1 cellular context compared by ENCODE assay signal in the genomic region with DNA sequence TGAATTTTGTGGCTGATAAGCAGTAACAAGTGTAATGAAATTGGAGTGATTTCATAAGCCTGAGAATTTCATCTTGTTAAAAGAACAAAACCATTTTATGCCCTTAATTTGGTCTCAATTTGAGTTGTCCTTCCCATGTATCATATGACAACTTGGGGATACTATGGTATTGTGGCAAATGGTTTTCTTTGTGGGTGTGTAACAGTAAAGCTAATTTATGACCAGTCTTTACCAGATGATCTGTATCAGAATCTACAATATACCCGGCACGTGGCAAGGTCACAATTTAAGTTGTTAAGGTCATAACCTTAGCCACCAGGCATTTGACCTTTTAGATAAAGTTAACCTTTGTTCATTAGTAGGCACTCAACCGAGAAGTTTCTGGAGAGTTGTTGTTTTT.
TF ChIP-seq lines count a peak whose summit lies in the region.

No MANE protein-coding gene starts in this region.

TF ChIP-seq in HEK293, 187 proteins besides CTCF, POLR2A, EP300 and RAD21 (continued from another document and continues in another):
- TF ChIP-seq, protein P1, sequence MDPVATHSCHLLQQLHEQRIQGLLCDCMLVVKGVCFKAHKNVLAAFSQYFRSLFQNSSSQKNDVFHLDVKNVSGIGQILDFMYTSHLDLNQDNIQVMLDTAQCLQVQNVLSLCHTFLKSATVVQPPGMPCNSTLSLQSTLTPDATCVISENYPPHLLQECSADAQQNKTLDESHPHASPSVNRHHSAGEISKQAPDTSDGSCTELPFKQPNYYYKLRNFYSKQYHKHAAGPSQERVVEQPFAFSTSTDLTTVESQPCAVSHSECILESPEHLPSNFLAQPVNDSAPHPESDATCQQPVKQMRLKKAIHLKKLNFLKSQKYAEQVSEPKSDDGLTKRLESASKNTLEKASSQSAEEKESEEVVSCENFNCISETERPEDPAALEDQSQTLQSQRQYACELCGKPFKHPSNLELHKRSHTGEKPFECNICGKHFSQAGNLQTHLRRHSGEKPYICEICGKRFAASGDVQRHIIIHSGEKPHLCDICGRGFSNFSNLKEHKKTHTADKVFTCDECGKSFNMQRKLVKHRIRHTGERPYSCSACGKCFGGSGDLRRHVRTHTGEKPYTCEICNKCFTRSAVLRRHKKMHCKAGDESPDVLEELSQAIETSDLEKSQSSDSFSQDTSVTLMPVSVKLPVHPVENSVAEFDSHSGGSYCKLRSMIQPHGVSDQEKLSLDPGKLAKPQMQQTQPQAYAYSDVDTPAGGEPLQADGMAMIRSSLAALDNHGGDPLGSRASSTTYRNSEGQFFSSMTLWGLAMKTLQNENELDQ (tag by site-specific recombination; IDR thresholded peaks at IDR 0.05; ENCODE audit: low read depth) = peak; percentile 81; the same call in 1 of the 2 replicates
- TF ChIP-seq ZNF416 (tag by site-specific recombination; IDR thresholded peaks at IDR 0.05) (no peak), ZNF521 (tag by site-specific recombination; IDR thresholded peaks at IDR 0.05) (no peak), MYNN (tag by site-specific recombination; IDR thresholded peaks at IDR 0.05; ENCODE audit: borderline replicate concordance) (no peak), ZNF626 (tag by site-specific recombination; IDR thresholded peaks at IDR 0.05) (no peak), BCL11B (tag by site-specific recombination; IDR thresholded peaks at IDR 0.05; ENCODE audit: low read depth) (no peak), ZNF555 (tag by site-specific recombination; conservative IDR thresholded peaks at IDR 0.05) (no peak), ZNF23 (tag by site-specific recombination; IDR thresholded peaks at IDR 0.05; ENCODE audit: borderline replicate concordance) (no peak), ZNF133 (tag by site-specific recombination; IDR thresholded peaks at IDR 0.05) (no peak), ZNF707 (tag by site-specific recombination; IDR thresholded peaks at IDR 0.05) (no peak), ZSCAN30 (tag by site-specific recombination; IDR thresholded peaks at IDR 0.05) (peak; percentile 95), ZNF394 (tag by site-specific recombination; IDR thresholded peaks at IDR 0.05; ENCODE audit: borderline replicate concordance) (peak; percentile 46; the same call in 1 of the 2 replicates), ZNF157 (tag by site-specific recombination; IDR thresholded peaks at IDR 0.05) (no peak), ZNF426 (tag by site-specific recombination; IDR thresholded peaks at IDR 0.05) (no peak), WT1 (tag by site-specific recombination; IDR thresholded peaks at IDR 0.05) (peak; percentile 84), ZNF211 (tag by site-specific recombination; IDR thresholded peaks at IDR 0.05; ENCODE audit: low read depth) (no peak), ZNF548 (tag by site-specific recombination; IDR thresholded peaks at IDR 0.05) (no peak), ZNF423 (tag by site-specific recombination; IDR thresholded peaks at IDR 0.05) (peak; percentile 40; the same call in 1 of the 2 replicates), ZNF433 (tag by site-specific recombination; IDR thresholded peaks at IDR 0.05; ENCODE audit: low read depth) (no peak), HOXC10 (CRISPR knock-in tag; IDR thresholded peaks at IDR 0.05) (no peak), ZNF530 (tag by site-specific recombination; IDR thresholded peaks at IDR 0.05; ENCODE audit: low read depth) (no peak), ZNF660 (tag by site-specific recombination; IDR thresholded peaks at IDR 0.05) (no peak), ZNF324 (tag by site-specific recombination; IDR thresholded peaks at IDR 0.05) (peak; percentile 65), ZXDB (tag by site-specific recombination; IDR thresholded peaks at IDR 0.05) (peak; percentile 97), ZNF658 (tag by site-specific recombination; IDR thresholded peaks at IDR 0.05) (no peak), ZNF121 (tag by site-specific recombination; IDR thresholded peaks at IDR 0.05) (no peak), OVOL3 (tag by site-specific recombination; IDR thresholded peaks at IDR 0.05) (peak; percentile 82)
- TF ChIP-seq, protein P2, sequence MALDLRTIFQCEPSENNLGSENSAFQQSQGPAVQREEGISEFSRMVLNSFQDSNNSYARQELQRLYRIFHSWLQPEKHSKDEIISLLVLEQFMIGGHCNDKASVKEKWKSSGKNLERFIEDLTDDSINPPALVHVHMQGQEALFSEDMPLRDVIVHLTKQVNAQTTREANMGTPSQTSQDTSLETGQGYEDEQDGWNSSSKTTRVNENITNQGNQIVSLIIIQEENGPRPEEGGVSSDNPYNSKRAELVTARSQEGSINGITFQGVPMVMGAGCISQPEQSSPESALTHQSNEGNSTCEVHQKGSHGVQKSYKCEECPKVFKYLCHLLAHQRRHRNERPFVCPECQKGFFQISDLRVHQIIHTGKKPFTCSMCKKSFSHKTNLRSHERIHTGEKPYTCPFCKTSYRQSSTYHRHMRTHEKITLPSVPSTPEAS (tag by site-specific recombination; IDR thresholded peaks at IDR 0.05) = peak; percentile 88
- TF ChIP-seq, protein P3, sequence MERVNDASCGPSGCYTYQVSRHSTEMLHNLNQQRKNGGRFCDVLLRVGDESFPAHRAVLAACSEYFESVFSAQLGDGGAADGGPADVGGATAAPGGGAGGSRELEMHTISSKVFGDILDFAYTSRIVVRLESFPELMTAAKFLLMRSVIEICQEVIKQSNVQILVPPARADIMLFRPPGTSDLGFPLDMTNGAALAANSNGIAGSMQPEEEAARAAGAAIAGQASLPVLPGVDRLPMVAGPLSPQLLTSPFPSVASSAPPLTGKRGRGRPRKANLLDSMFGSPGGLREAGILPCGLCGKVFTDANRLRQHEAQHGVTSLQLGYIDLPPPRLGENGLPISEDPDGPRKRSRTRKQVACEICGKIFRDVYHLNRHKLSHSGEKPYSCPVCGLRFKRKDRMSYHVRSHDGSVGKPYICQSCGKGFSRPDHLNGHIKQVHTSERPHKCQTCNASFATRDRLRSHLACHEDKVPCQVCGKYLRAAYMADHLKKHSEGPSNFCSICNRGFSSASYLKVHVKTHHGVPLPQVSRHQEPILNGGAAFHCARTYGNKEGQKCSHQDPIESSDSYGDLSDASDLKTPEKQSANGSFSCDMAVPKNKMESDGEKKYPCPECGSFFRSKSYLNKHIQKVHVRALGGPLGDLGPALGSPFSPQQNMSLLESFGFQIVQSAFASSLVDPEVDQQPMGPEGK (tag by site-specific recombination; IDR thresholded peaks at IDR 0.05) = no peak
- TF ChIP-seq, protein P4, sequence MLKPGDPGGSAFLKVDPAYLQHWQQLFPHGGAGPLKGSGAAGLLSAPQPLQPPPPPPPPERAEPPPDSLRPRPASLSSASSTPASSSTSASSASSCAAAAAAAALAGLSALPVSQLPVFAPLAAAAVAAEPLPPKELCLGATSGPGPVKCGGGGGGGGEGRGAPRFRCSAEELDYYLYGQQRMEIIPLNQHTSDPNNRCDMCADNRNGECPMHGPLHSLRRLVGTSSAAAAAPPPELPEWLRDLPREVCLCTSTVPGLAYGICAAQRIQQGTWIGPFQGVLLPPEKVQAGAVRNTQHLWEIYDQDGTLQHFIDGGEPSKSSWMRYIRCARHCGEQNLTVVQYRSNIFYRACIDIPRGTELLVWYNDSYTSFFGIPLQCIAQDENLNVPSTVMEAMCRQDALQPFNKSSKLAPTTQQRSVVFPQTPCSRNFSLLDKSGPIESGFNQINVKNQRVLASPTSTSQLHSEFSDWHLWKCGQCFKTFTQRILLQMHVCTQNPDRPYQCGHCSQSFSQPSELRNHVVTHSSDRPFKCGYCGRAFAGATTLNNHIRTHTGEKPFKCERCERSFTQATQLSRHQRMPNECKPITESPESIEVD (tag by site-specific recombination; IDR thresholded peaks at IDR 0.05) = peak; percentile 99
- TF ChIP-seq, protein P5, sequence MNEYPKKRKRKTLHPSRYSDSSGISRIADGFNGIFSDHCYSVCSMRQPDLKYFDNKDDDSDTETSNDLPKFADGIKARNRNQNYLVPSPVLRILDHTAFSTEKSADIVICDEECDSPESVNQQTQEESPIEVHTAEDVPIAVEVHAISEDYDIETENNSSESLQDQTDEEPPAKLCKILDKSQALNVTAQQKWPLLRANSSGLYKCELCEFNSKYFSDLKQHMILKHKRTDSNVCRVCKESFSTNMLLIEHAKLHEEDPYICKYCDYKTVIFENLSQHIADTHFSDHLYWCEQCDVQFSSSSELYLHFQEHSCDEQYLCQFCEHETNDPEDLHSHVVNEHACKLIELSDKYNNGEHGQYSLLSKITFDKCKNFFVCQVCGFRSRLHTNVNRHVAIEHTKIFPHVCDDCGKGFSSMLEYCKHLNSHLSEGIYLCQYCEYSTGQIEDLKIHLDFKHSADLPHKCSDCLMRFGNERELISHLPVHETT (tag by site-specific recombination; IDR thresholded peaks at IDR 0.05) = 0 out of 2 replicates have a peak, but pooled peaks have one; percentile 61
- TF ChIP-seq, protein P6, sequence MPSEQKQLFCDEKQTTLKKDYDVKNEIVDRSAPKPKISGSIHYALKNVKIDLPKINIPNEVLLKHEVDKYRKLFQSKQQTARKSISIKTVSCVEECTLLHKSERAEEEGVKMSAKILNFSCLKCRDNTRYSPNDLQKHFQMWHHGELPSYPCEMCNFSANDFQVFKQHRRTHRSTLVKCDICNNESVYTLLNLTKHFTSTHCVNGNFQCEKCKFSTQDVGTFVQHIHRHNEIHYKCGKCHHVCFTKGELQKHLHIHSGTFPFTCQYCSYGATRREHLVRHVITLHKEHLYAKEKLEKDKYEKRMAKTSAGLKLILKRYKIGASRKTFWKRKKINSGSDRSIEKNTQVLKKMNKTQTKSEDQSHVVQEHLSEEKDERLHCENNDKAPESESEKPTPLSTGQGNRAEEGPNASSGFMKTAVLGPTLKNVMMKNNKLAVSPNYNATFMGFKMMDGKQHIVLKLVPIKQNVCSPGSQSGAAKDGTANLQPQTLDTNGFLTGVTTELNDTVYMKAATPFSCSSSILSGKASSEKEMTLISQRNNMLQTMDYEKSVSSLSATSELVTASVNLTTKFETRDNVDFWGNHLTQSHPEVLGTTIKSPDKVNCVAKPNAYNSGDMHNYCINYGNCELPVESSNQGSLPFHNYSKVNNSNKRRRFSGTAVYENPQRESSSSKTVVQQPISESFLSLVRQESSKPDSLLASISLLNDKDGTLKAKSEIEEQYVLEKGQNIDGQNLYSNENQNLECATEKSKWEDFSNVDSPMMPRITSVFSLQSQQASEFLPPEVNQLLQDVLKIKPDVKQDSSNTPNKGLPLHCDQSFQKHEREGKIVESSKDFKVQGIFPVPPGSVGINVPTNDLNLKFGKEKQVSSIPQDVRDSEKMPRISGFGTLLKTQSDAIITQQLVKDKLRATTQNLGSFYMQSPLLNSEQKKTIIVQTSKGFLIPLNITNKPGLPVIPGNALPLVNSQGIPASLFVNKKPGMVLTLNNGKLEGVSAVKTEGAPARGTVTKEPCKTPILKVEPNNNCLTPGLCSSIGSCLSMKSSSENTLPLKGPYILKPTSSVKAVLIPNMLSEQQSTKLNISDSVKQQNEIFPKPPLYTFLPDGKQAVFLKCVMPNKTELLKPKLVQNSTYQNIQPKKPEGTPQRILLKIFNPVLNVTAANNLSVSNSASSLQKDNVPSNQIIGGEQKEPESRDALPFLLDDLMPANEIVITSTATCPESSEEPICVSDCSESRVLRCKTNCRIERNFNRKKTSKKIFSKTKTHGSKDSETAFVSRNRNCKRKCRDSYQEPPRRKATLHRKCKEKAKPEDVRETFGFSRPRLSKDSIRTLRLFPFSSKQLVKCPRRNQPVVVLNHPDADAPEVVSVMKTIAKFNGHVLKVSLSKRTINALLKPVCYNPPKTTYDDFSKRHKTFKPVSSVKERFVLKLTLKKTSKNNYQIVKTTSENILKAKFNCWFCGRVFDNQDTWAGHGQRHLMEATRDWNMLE (tag by site-specific recombination; conservative IDR thresholded peaks at IDR 0.05; ENCODE audit: low read depth) = no peak
- TF ChIP-seq, protein P7, sequence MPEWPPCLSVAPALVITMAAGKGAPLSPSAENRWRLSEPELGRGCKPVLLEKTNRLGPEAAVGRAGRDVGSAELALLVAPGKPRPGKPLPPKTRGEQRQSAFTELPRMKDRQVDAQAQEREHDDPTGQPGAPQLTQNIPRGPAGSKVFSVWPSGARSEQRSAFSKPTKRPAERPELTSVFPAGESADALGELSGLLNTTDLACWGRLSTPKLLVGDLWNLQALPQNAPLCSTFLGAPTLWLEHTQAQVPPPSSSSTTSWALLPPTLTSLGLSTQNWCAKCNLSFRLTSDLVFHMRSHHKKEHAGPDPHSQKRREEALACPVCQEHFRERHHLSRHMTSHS (tag by site-specific recombination; IDR thresholded peaks at IDR 0.05) = peak; percentile 97
- TF ChIP-seq, protein P8, sequence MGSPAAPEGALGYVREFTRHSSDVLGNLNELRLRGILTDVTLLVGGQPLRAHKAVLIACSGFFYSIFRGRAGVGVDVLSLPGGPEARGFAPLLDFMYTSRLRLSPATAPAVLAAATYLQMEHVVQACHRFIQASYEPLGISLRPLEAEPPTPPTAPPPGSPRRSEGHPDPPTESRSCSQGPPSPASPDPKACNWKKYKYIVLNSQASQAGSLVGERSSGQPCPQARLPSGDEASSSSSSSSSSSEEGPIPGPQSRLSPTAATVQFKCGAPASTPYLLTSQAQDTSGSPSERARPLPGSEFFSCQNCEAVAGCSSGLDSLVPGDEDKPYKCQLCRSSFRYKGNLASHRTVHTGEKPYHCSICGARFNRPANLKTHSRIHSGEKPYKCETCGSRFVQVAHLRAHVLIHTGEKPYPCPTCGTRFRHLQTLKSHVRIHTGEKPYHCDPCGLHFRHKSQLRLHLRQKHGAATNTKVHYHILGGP (tag by site-specific recombination; IDR thresholded peaks at IDR 0.05) = peak; percentile 91
- TF ChIP-seq, protein P9, sequence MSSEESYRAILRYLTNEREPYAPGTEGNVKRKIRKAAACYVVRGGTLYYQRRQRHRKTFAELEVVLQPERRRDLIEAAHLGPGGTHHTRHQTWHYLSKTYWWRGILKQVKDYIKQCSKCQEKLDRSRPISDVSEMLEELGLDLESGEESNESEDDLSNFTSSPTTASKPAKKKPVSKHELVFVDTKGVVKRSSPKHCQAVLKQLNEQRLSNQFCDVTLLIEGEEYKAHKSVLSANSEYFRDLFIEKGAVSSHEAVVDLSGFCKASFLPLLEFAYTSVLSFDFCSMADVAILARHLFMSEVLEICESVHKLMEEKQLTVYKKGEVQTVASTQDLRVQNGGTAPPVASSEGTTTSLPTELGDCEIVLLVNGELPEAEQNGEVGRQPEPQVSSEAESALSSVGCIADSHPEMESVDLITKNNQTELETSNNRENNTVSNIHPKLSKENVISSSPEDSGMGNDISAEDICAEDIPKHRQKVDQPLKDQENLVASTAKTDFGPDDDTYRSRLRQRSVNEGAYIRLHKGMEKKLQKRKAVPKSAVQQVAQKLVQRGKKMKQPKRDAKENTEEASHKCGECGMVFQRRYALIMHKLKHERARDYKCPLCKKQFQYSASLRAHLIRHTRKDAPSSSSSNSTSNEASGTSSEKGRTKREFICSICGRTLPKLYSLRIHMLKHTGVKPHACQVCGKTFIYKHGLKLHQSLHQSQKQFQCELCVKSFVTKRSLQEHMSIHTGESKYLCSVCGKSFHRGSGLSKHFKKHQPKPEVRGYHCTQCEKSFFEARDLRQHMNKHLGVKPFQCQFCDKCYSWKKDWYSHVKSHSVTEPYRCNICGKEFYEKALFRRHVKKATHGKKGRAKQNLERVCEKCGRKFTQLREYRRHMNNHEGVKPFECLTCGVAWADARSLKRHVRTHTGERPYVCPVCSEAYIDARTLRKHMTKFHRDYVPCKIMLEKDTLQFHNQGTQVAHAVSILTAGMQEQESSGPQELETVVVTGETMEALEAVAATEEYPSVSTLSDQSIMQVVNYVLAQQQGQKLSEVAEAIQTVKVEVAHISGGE (tag by site-specific recombination; conservative IDR thresholded peaks at IDR 0.05; ENCODE audit: low read depth) = no peak
- TF ChIP-seq, protein P10, sequence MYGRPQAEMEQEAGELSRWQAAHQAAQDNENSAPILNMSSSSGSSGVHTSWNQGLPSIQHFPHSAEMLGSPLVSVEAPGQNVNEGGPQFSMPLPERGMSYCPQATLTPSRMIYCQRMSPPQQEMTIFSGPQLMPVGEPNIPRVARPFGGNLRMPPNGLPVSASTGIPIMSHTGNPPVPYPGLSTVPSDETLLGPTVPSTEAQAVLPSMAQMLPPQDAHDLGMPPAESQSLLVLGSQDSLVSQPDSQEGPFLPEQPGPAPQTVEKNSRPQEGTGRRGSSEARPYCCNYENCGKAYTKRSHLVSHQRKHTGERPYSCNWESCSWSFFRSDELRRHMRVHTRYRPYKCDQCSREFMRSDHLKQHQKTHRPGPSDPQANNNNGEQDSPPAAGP (tag by site-specific recombination; IDR thresholded peaks at IDR 0.05) = peak; percentile 98
